ENCODE assay signal across 19 cellular contexts in genomic region chr14:86596024-86596423, GRCh38.
A peak's percentile ranks its signal among the peaks of the same experiment; 100 is the strongest.
DNase-seq lines count a peak whose midpoint lies in the region; ATAC-seq and TF ChIP-seq lines count a peak whose summit lies in the region.
"Had no signal": no experiment of that assay in that cellular context is flagged by ENCODE, and none has a peak within 500 bp of the region (broad histone marks: within the 10 kb centered on the region; RNA-seq: fewer than 3 reads in every experiment).

No MANE protein-coding gene starts in this region.

- H3K36me3 ChIP-seq in MM.1S (replicated peaks; ENCODE audit: insufficient read depth, low read length): no peaks in the 10 kb centered on the region
- no peaks in the 10 kb centered on the region for H3K36me3 ChIP-seq in HAP-1 (replicated peaks)
- H3K36me3 ChIP-seq in endodermal cell (ENCODE audit: control insufficient read depth, insufficient read depth, low read length): no peaks in the 10 kb centered on the region

- H3K9me3 ChIP-seq in MM.1S (replicated peaks; ENCODE audit: insufficient read depth, low read length) (no peaks in the 10 kb centered on the region), HAP-1 (no peaks in the 10 kb centered on the region), endodermal cell (ENCODE audit: control insufficient read depth, low read length) (peaks cover 9% of the 10 kb centered on the region)

- H3K9me3 Mint-ChIP-seq in activated T-helper 17 cell treated with anti-CD3 and anti-CD28 coated beads, Interleukin-2, amount 50 U/mL, for 72 hours: peaks cover 4% of the 10 kb centered on the region
- H3K9me3 Mint-ChIP-seq in endodermal cell: peaks cover 2% of the 10 kb centered on the region

- H3K9me2 ChIP-seq in MM.1S (replicated peaks; ENCODE audit: insufficient read depth, low read length): no peaks in the 10 kb centered on the region

- H3K4me3 ChIP-seq in MM.1S (ENCODE audit: low read length) (no peak overlapping the region), HAP-1 (no peak overlapping the region), endodermal cell (ENCODE audit: low read length) (no peak overlapping the region)

- POLR2A ChIA-PET in GM10248 (lab: Yijun Ruan, JAX): no interaction called here

- H3K4me1 ChIP-seq in MM.1S (ENCODE audit: low read length) (no peaks in the 10 kb centered on the region), HAP-1 (no peaks in the 10 kb centered on the region), endodermal cell (ENCODE audit: control insufficient read depth, insufficient read depth, low read length) (peaks cover 6% of the 10 kb centered on the region)

- peak overlapping the region; percentile 74 for H3K27ac Mint-ChIP-seq in activated T-helper 17 cell treated with anti-CD3 and anti-CD28 coated beads, Interleukin-2, amount 50 U/mL, for 72 hours
- no peak overlapping the region for H3K27ac Mint-ChIP-seq in endodermal cell
- H3K27ac Mint-ChIP-seq: T-cell had no signal

- no peaks in the 10 kb centered on the region for H3K36me3 Mint-ChIP-seq in activated T-helper 17 cell treated with anti-CD3 and anti-CD28 coated beads, Interleukin-2, amount 50 U/mL, for 72 hours (ENCODE audit: low read depth)
- no peaks in the 10 kb centered on the region for H3K36me3 Mint-ChIP-seq in endodermal cell (ENCODE audit: low read depth)
- H3K36me3 Mint-ChIP-seq: T-cell had no signal

- 94 to 96% methylated on average over 5 of the region's 5 CpGs for WGBS in endodermal cell (ENCODE audit: insufficient coverage in 1 of 2, insufficient read length in 1 of 2), 2 experiments

- no peaks in the 10 kb centered on the region for H3K27me3 ChIP-seq in MM.1S (replicated peaks; ENCODE audit: insufficient read depth, low read length)
- no peaks in the 10 kb centered on the region for H3K27me3 ChIP-seq in HAP-1 (ENCODE audit: low read depth)
- H3K27me3 ChIP-seq in endodermal cell (ENCODE audit: control insufficient read depth, insufficient read depth, low read length, poor library complexity, severe bottlenecking): no peaks in the 10 kb centered on the region

- no peaks in the 10 kb centered on the region for H4K20me1 ChIP-seq in MM.1S (ENCODE audit: insufficient read depth, low read length)

- H3K79me2 ChIP-seq in MM.1S (ENCODE audit: low read length): no peaks in the 10 kb centered on the region

- H3K4me2 ChIP-seq in MM.1S (ENCODE audit: low read depth, low read length): no peak overlapping the region; the same call in 1 of the 2 replicates

- no peaks in the 10 kb centered on the region for H3F3A ChIP-seq in MM.1S (ENCODE audit: insufficient read depth, low read length)

- in situ Hi-C loops in HAP-1 (cut with MboI; ENCODE audit: low sequenced_read_pairs): no loop called here

- CTCF ChIA-PET in GM10248 (lab: Yijun Ruan, JAX): no interaction called here

- peak; percentile 61 for ATAC-seq in GM19463 (IDR thresholded peaks at IDR 0.05; ENCODE audit: unreplicated experiment)
- ATAC-seq in activated T-helper 17 cell treated with anti-CD3 and anti-CD28 coated beads, Interleukin-2, amount 50 U/mL, for 72 hours (replicated peaks): peak; percentile 90

- peak; percentile 2 for DNase-seq in GM10248 (ENCODE audit: extremely low spot score)
- peak; percentile 83 for DNase-seq in MM.1S
- no peak for DNase-seq in HAP-1 (ENCODE audit: low spot score in 2 of 2)
- DNase-seq in kidney glomerular epithelial cell (lab: John Stamatoyannopoulos, UW): no peak
- no peak for DNase-seq in endodermal cell
- DNase-seq in activated gamma-delta T cell treated with Interleukin-2 at 50 U/mL for 16 hours: no peak
- DNase-seq: C1 segment of cervical spinal cord, COR-L47, DMS153, EL, H7, KBM-7, NCI-H1930, NCI-H2171, NCI-H82, OCI-M1, T-cell had no signal

- no peaks in the 10 kb centered on the region for H3K4me1 Mint-ChIP-seq in activated T-helper 17 cell treated with anti-CD3 and anti-CD28 coated beads, Interleukin-2, amount 50 U/mL, for 72 hours
- peaks cover 8% of the 10 kb centered on the region for H3K4me1 Mint-ChIP-seq in endodermal cell
- H3K4me1 Mint-ChIP-seq: T-cell had no signal

- H2AFZ ChIP-seq in MM.1S (ENCODE audit: low read length): no peak overlapping the region

- peak overlapping the region; percentile 45 for H3K4me3 Mint-ChIP-seq in activated T-helper 17 cell treated with anti-CD3 and anti-CD28 coated beads, Interleukin-2, amount 50 U/mL, for 72 hours
- H3K4me3 Mint-ChIP-seq in endodermal cell: no peak overlapping the region
- H3K4me3 Mint-ChIP-seq: T-cell had no signal

- TF ChIP-seq CTCF in GM10248 (IDR thresholded peaks at IDR 0.05; ENCODE audit: control extremely low read depth, extremely low read depth, low read depth, missing control alignments): no peak
- TF ChIP-seq CTCF in MM.1S (IDR thresholded peaks at IDR 0.05; ENCODE audit: low read length): no peak
- TF ChIP-seq CTCF in endodermal cell (conservative IDR thresholded peaks at IDR 0.05): no peak

- H3K27ac ChIP-seq in MM.1S (ENCODE audit: low read length): peak overlapping the region; percentile 31; the same call in 1 of the 2 replicates
- no peak overlapping the region for H3K27ac ChIP-seq in endodermal cell (ENCODE audit: low read depth, low read length)

- H3K9ac ChIP-seq in MM.1S (ENCODE audit: low read length) (no peak overlapping the region), endodermal cell (ENCODE audit: extremely low read depth, low read length, poor library complexity, severe bottlenecking) (no peak overlapping the region)

- no peaks in the 10 kb centered on the region for H3K27me3 Mint-ChIP-seq in activated T-helper 17 cell treated with anti-CD3 and anti-CD28 coated beads, Interleukin-2, amount 50 U/mL, for 72 hours
- H3K27me3 Mint-ChIP-seq in endodermal cell (ENCODE audit: insufficient read depth): peaks cover 5% of the 10 kb centered on the region
- H3K27me3 Mint-ChIP-seq: T-cell had no signal

Comparison
In these comparisons a context has a peak if more than half of its experiments do, and no peak if none do; other contexts are left out.
1. DNase-seq: peak in GM10248 (single experiment) and MM.1S (single experiment); none in HAP-1 (0 of 2), kidney glomerular epithelial cell (single experiment), endodermal cell (single experiment) and activated gamma-delta T cell treated with Interleukin-2 at 50 U/mL for 16 hours (single experiment).